Comparison of ENCODE assay signal across 1 cellular context in genomic region chr15:90227816-90228772, GRCh38.
TF ChIP-seq lines count a peak whose summit lies in the region.

No MANE protein-coding gene starts in this region.

TF ChIP-seq in PFSK-1, 5 proteins besides CTCF, POLR2A, EP300 and RAD21:
- TF ChIP-seq TAF1 (IDR thresholded peaks at IDR 0.05; ENCODE audit: borderline replicate concordance, insufficient read depth, low read length) = no peak
- peak; percentile 4; the same call in 1 of the 2 replicates for TF ChIP-seq POLR2AphosphoS5 (IDR thresholded peaks at IDR 0.05; ENCODE audit: low read depth, low read length)
